ENCODE assay signal across 12 cellular contexts in the genomic region with DNA sequence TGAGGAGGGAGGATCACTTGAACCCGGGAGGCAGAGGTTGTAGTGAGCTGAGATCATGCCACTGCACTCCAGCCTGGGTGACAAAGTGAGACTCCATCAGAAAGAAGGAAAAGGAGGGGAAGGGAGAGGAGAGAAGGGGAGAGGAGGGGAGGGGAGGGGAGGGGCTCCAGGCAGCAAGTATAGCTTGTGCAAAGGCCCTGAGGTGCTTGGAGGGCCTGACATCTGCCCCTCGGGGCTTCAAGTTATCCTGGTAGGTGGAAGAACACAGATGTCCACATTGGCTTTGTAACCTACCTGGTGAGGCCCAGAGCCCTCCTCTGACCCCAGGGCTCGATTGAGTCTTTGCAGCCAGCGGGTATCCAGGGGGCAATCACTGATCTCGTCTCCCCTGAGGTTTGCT. TPM values are rescaled to one million over a fixed set of nuclear protein-coding genes. Genes with fewer than 3 reads are reported as not detected.
"Had no signal": no experiment of that assay in that cellular context is flagged by ENCODE, and none has a peak within 500 bp of the region (broad histone marks: within the 10 kb centered on the region; RNA-seq: fewer than 3 reads in every experiment).

No MANE protein-coding gene starts in this region.

- H3K36me3 ChIP-seq: HAP-1 had no signal

- H3K4me1 ChIP-seq: HAP-1 had no signal

- H3K4me2 ChIP-seq: GM23338 had no signal

- H3K9ac ChIP-seq: GM23248 had no signal

- H3K9me3 ChIP-seq: HAP-1 had no signal

- H3K27ac Mint-ChIP-seq: GM23338, H9, HFFc6 had no signal

- H2AFZ ChIP-seq: GM23248, GM23338 had no signal

- ATAC-seq: GM23338, HCT116 had no signal

- H3K9me3 Mint-ChIP-seq: GM23338, HFFc6 had no signal

- DNase-seq: GM23248, GOT3, H9, HCEC 1CT, HFFc6 had no signal

- H3K4me3 ChIP-seq: GM23248, GM23338, HAP-1 had no signal

- H3K27ac ChIP-seq: GM23248 had no signal

- FAIRE-seq: H1, H54 had no signal

- H3K4me3 Mint-ChIP-seq: GM23338, H9, HFFc6 had no signal

RNA-seq across cellular contexts. Expression of a gene that starts 11.5 kb away (rescaled TPM):
- total RNA-seq: GM23248, GM23338, H1, H4, H7, H9, HFFc6 had no signal
- polyA plus RNA-seq: GM23248, GM23338, H1 had no signal
